Comparison of ENCODE assay signal across 1 cellular context in genomic region chr20:33401042-33401921, GRCh38.
TF ChIP-seq lines count a peak whose summit lies in the region.

A gene with protein sequence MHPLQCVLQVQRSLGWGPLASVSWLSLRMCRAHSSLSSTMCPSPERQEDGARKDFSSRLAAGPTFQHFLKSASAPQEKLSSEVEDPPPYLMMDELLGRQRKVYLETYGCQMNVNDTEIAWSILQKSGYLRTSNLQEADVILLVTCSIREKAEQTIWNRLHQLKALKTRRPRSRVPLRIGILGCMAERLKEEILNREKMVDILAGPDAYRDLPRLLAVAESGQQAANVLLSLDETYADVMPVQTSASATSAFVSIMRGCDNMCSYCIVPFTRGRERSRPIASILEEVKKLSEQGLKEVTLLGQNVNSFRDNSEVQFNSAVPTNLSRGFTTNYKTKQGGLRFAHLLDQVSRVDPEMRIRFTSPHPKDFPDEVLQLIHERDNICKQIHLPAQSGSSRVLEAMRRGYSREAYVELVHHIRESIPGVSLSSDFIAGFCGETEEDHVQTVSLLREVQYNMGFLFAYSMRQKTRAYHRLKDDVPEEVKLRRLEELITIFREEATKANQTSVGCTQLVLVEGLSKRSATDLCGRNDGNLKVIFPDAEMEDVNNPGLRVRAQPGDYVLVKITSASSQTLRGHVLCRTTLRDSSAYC (minus strand): TSS chr20:33401519. CDS start chr20:33397064, 4,455 bp downstream.

TF ChIP-seq in HepG2, 621 proteins besides CTCF, POLR2A, EP300 and RAD21 (continued from another document and continues in another):
- TF ChIP-seq TFE3 (CRISPR knock-in tag; IDR thresholded peaks at IDR 0.05) (peak; percentile 88), HOXA9 (CRISPR knock-in tag; IDR thresholded peaks at IDR 0.05; ENCODE audit: borderline replicate concordance) (no peak), ZSCAN29 (CRISPR knock-in tag; conservative IDR thresholded peaks at IDR 0.05) (peak; percentile 99), ZNF546 (CRISPR knock-in tag; conservative IDR thresholded peaks at IDR 0.05) (peak; percentile 84; the same call in 1 of the 2 replicates), ZNF275 (CRISPR knock-in tag; IDR thresholded peaks at IDR 0.05; ENCODE audit: borderline replicate concordance) (peak; percentile 69; the same call in 1 of the 2 replicates), ARID4A (CRISPR knock-in tag; IDR thresholded peaks at IDR 0.05; ENCODE audit: borderline replicate concordance) (peak; percentile 99), ZFP1 (CRISPR knock-in tag; IDR thresholded peaks at IDR 0.05) (peak; percentile 98), RFXANK (CRISPR knock-in tag; IDR thresholded peaks at IDR 0.05) (peak; percentile 95), ZMYM4 (CRISPR knock-in tag; IDR thresholded peaks at IDR 0.05) (peak; percentile 98), THRA (CRISPR knock-in tag; IDR thresholded peaks at IDR 0.05; ENCODE audit: borderline replicate concordance) (peak; percentile 96), ZFP91 (CRISPR knock-in tag; IDR thresholded peaks at IDR 0.05; ENCODE audit: borderline replicate concordance) (peak; percentile 98), JARID2 (CRISPR knock-in tag; IDR thresholded peaks at IDR 0.05; ENCODE audit: insufficient replicate concordance) (peak; percentile 99), ZFYVE20 (CRISPR knock-in tag; IDR thresholded peaks at IDR 0.05; ENCODE audit: borderline replicate concordance, low read depth) (peak; percentile 87; the same call in 1 of the 2 replicates), GMEB1 (CRISPR knock-in tag; IDR thresholded peaks at IDR 0.05; ENCODE audit: borderline replicate concordance) (peak; percentile 86), HDAC6 (IDR thresholded peaks at IDR 0.05; ENCODE audit: low read depth, low read length) (no peak), ZUFSP (CRISPR knock-in tag; IDR thresholded peaks at IDR 0.05; ENCODE audit: borderline replicate concordance) (no peak), ZNF33A (CRISPR knock-in tag; IDR thresholded peaks at IDR 0.05; ENCODE audit: borderline replicate concordance) (0 out of 2 replicates have a peak, but pooled peaks have one; percentile 67), SAFB2 (CRISPR knock-in tag; IDR thresholded peaks at IDR 0.05; ENCODE audit: borderline replicate concordance, low read depth) (peak; percentile 73; the same call in 1 of the 2 replicates), ZNF576 (CRISPR knock-in tag; IDR thresholded peaks at IDR 0.05) (no peak), ZFP36 (IDR thresholded peaks at IDR 0.05; ENCODE audit: borderline replicate concordance, low read depth, low read length, partially characterized antibody) (no peak), MED1 (CRISPR knock-in tag; IDR thresholded peaks at IDR 0.05) (peak; percentile 96), SP4 (CRISPR knock-in tag; IDR thresholded peaks at IDR 0.05) (peak; percentile 92), ZNF841 (CRISPR knock-in tag; IDR thresholded peaks at IDR 0.05; ENCODE audit: borderline replicate concordance) (no peak; the same call in 1 of the 2 replicates), NR1H2 (CRISPR knock-in tag; IDR thresholded peaks at IDR 0.05; ENCODE audit: borderline replicate concordance, low read depth) (peak; percentile 90; the same call in 1 of the 2 replicates), PAWR (CRISPR knock-in tag; IDR thresholded peaks at IDR 0.05; ENCODE audit: borderline replicate concordance) (peak; percentile 83; the same call in 1 of the 2 replicates), SOX13 (IDR thresholded peaks at IDR 0.05) (peak; percentile 73), SOX13 (CRISPR knock-in tag; conservative IDR thresholded peaks at IDR 0.05 in 1 of 2, IDR thresholded peaks at IDR 0.05 in 1 of 2) (peak in 1 of 2 experiments; percentile 86; a peak in 2 of 4 replicates), PHB2 (IDR thresholded peaks at IDR 0.05; ENCODE audit: partially characterized antibody) (no peak), FOXK2 (IDR thresholded peaks at IDR 0.05) (peak; percentile 74)
- TF ChIP-seq, protein P1, sequence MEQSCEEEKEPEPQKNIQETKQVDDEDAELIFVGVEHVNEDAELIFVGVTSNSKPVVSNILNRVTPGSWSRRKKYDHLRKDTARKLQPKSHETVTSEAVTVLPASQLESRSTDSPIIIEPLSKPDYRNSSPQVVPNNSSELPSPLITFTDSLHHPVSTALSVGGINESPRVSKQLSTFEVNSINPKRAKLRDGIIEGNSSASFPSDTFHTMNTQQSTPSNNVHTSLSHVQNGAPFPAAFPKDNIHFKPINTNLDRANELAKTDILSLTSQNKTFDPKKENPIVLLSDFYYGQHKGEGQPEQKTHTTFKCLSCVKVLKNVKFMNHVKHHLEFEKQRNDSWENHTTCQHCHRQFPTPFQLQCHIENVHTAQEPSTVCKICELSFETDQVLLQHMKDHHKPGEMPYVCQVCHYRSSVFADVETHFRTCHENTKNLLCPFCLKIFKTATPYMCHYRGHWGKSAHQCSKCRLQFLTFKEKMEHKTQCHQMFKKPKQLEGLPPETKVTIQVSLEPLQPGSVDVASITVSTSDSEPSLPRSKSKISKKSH (CRISPR knock-in tag; IDR thresholded peaks at IDR 0.05; ENCODE audit: borderline replicate concordance): peak; percentile 99
